Comparison of ENCODE assay signal across 15 cellular contexts in the genomic region with DNA sequence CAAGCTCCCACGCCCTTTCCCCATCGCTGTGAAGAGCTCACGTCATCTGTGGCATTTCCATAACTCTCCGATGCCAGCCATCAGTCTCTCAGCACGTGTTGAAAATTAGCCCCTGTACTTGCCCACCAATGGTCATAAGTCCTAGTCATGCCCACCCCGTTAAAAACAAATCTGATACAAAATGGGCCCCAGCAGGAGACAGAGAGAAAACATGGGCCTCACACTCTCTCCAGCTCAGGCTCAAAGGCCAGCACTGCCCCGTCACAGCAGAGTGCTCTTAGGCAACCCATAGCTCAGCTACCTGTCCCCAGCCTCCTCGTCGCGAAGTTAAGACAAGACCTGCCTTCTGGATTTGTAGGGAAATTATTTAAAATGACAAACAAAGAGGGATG.
"Had no signal": no experiment of that assay in that cellular context is flagged by ENCODE, and none has a peak within 500 bp of the region (broad histone marks: within the 10 kb centered on the region; RNA-seq: fewer than 3 reads in every experiment).

No MANE protein-coding gene starts in this region.

- H3K27ac ChIP-seq: adrenal gland, epithelial cell of prostate, gastroesophageal sphincter, pancreas, sigmoid colon, SJCRH30, spleen, tibial nerve, uterus had no signal

- H3K36me3 ChIP-seq: adrenal gland, gastroesophageal sphincter, pancreas, sigmoid colon, SJCRH30, spleen, tibial nerve, uterus had no signal

- H3K27me3 ChIP-seq: adrenal gland, gastroesophageal sphincter, pancreas, sigmoid colon, SJCRH30, tibial nerve, uterus had no signal

- H3K4me3 Mint-ChIP-seq: mesothelial cell of epicardium had no signal

- H3K9me3 ChIP-seq: adrenal gland, gastroesophageal sphincter, pancreas, sigmoid colon, SJCRH30, spleen, tibial nerve, uterus had no signal

- H3K4me3 ChIP-seq: adrenal gland, gastroesophageal sphincter, lung, pancreas, sigmoid colon, SJCRH30, spleen, tibial nerve, uterus had no signal

- ATAC-seq: gastroesophageal sphincter, left cardiac atrium, pancreas had no signal

- FAIRE-seq: pancreas had no signal

- H3K4me1 ChIP-seq: pancreas, SJCRH30, uterus had no signal

- H3K27ac Mint-ChIP-seq: mesothelial cell of epicardium had no signal

- H3K9me3 Mint-ChIP-seq: mesothelial cell of epicardium had no signal

- H3K36me3 Mint-ChIP-seq: mesothelial cell of epicardium had no signal

- DNase-seq: activated gamma-delta T cell treated with Interleukin-2 at 50 U/mL for 16 hours, adrenal gland, dermis blood vessel endothelial cell, left cardiac atrium, pancreas, sigmoid colon, SJCRH30, spleen, substantia nigra, uterus had no signal
